Comparison of ENCODE assay signal across 8 cellular contexts in the genomic region with DNA sequence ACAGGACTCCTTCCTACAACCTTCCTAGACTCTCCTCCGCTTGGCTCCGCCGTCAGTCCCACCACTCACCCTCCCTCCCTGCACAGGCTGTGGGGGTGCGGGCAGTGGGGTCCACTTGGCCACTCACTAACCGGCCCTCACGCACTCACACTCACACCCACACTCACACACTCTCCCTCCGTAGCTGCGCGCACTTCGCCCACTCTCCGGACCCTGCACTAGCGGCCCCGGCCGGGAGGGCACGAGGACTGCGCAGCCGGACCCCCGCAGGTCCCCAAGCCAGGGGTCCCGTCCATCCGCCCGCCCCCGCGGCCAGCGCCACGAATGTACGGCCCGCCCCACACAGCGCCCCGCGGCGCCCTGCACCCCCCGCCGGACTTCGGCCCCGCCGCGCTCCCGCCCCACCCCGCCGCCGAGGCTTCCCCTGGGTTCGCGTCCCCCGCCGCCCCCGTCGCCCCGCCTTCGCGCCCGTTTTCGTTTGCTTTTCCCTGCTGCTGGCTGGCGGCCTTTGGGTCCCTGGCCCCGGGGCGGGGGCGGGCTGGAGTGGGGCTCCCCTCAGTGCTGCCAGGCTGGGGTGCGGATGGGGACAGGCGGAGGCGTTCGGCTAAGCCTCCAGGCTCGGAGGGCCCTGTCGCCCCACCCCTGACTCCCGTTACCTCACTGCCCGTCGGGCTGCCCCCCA. TPM values are rescaled to one million over a fixed set of nuclear protein-coding genes. Genes with fewer than 3 reads are reported as not detected.
DNase-seq lines count a peak whose midpoint lies in the region; ATAC-seq and TF ChIP-seq lines count a peak whose summit lies in the region.

No MANE protein-coding gene starts in this region.

- no peak overlapping the region for H3K27ac Mint-ChIP-seq in activated naive CD4-positive, alpha-beta T cell treated with anti-CD3 and anti-CD28 coated beads for 36 hours

- H3K4me3 Mint-ChIP-seq in activated naive CD4-positive, alpha-beta T cell treated with anti-CD3 and anti-CD28 coated beads for 36 hours, result peak overlapping the region; percentile 62

- H3K27me3 Mint-ChIP-seq in activated naive CD4-positive, alpha-beta T cell treated with anti-CD3 and anti-CD28 coated beads for 36 hours (ENCODE audit: low read depth), result peaks cover 17% of the 10 kb centered on the region

- no peaks in the 10 kb centered on the region for H3K9me3 Mint-ChIP-seq in activated naive CD4-positive, alpha-beta T cell treated with anti-CD3 and anti-CD28 coated beads for 36 hours

- no peaks in the 10 kb centered on the region for H3K36me3 Mint-ChIP-seq in activated naive CD4-positive, alpha-beta T cell treated with anti-CD3 and anti-CD28 coated beads for 36 hours (ENCODE audit: low read depth)

- H3K9ac ChIP-seq in subcutaneous abdominal adipose tissue (ENCODE audit: low read length in 5 of 5), result no peak overlapping the region

- H3K4me1 ChIP-seq in cardiac muscle cell (ENCODE audit: low read depth), result peaks cover 14% of the 10 kb centered on the region
- H3K4me1 ChIP-seq in subcutaneous abdominal adipose tissue (ENCODE audit: control insufficient read depth in 5 of 5, insufficient read depth in 5 of 5, low read length in 5 of 5), result peaks cover 0 to 17% (median 11%) of the 10 kb centered on the region in 5 donors

- ATAC-seq in Right ventricle myocardium inferior (no peak), left lobe of liver (peak; percentile 58), GM18909 (IDR thresholded peaks at IDR 0.05; ENCODE audit: poor library complexity, unreplicated experiment) (no peak)

- peaks cover 30% of the 10 kb centered on the region for H3K27me3 ChIP-seq in cardiac muscle cell
- H3K27me3 ChIP-seq in subcutaneous abdominal adipose tissue (ENCODE audit: control insufficient read depth in 5 of 5, insufficient read depth in 4 of 5, low read length in 5 of 5), result peaks cover 9 to 40% (median 32%) of the 10 kb centered on the region in 5 donors

- H3K9me3 ChIP-seq in cardiac muscle cell (ENCODE audit: low read depth) (no peaks in the 10 kb centered on the region), subcutaneous abdominal adipose tissue (ENCODE audit: control insufficient read depth in 5 of 5, low read length in 5 of 5) (no peaks in the 10 kb centered on the region)

- H3K27ac ChIP-seq in cardiac muscle cell (no peak overlapping the region), subcutaneous abdominal adipose tissue (ENCODE audit: low read depth, low read length) (no peak overlapping the region)

- peaks cover 6% of the 10 kb centered on the region for H3K4me1 Mint-ChIP-seq in activated naive CD4-positive, alpha-beta T cell treated with anti-CD3 and anti-CD28 coated beads for 36 hours (ENCODE audit: low read depth)

- peak overlapping the region; percentile 22 for H3K4me3 ChIP-seq in cardiac muscle cell
- H3K4me3 ChIP-seq in subcutaneous abdominal adipose tissue (ENCODE audit: low read depth in 1 of 5, low read length in 5 of 5), result peak overlapping the region in 3 of 5 donors; percentile 15 to 49 (median 34)

- CTCF ChIA-PET in activated naive CD4-positive, alpha-beta T cell treated with anti-CD3 and anti-CD28 coated beads for 36 hours (lab: Charles Lee), result no interaction called here

- no peak for TF ChIP-seq CTCF in cardiac muscle cell (IDR thresholded peaks at IDR 0.05; ENCODE audit: low read depth, low read length)

- H3K36me3 ChIP-seq in cardiac muscle cell (no peaks in the 10 kb centered on the region), subcutaneous abdominal adipose tissue (ENCODE audit: control insufficient read depth in 5 of 5, insufficient read depth in 5 of 5, low read length in 5 of 5) (no peaks in the 10 kb centered on the region)

- intact Hi-C loops in Right ventricle myocardium inferior (cut with DNase I), result no loop called here
- intact Hi-C loops in activated naive CD4-positive, alpha-beta T cell treated with anti-CD3 and anti-CD28 coated beads for 36 hours (cut with micrococcal nuclease), result no loop called here

- DNase-seq in cardiac muscle cell (ENCODE audit: low read depth in 1 of 2, low spot score in 1 of 2) (no peak), Right ventricle myocardium inferior (ENCODE audit: missing footprints) (no peak), left lobe of liver (ENCODE audit: low spot score) (peak; percentile 95), occipital lobe (lab: John Stamatoyannopoulos, UW) (no peak), inferior parietal cortex (ENCODE audit: extremely low spot score) (no peak)
- peak; percentile 43 for DNase-seq in activated naive CD4-positive, alpha-beta T cell treated with anti-CD3 and anti-CD28 coated beads for 36 hours

RNA-seq across cellular contexts. Expression of a gene that starts 23.0 kb away (rescaled TPM):
- total RNA-seq in cardiac muscle cell (not detected in 2 replicates), Right ventricle myocardium inferior (not detected), left lobe of liver (269 TPM), occipital lobe (0.31 TPM)
- 0.51 TPM in 1 of 2 replicates, not detected in the other for polyA plus RNA-seq in cardiac muscle cell
- not detected for total RNA-seq in activated naive CD4-positive, alpha-beta T cell treated with anti-CD3 and anti-CD28 coated beads for 36 hours

RNA-seq across cellular contexts. Expression of a gene that starts 31.8 kb away (rescaled TPM):
- 0.60 and 1.0 TPM in 2 replicates for total RNA-seq in cardiac muscle cell
- 0.15 and 0.17 TPM in 2 replicates for polyA plus RNA-seq in cardiac muscle cell
- total RNA-seq in Right ventricle myocardium inferior, result 0.19 TPM
- under 1 TPM in 1 of 2 experiments, not detected in 1; 0.02 TPM for total RNA-seq in activated naive CD4-positive, alpha-beta T cell treated with anti-CD3 and anti-CD28 coated beads for 36 hours
- total RNA-seq in left lobe of liver, result 2.0 TPM
- total RNA-seq in occipital lobe, result 13.1 TPM

RNA-seq across cellular contexts. Expression of a gene that starts 33.6 kb away (rescaled TPM):
- total RNA-seq in cardiac muscle cell, result 1.4 and 5.2 TPM in 2 replicates
- polyA plus RNA-seq in cardiac muscle cell, result 3.6 and 3.8 TPM in 2 replicates
- 7.1 TPM for total RNA-seq in Right ventricle myocardium inferior
- 1 to 10 TPM; 2.9 to 3.1 TPM for total RNA-seq in activated naive CD4-positive, alpha-beta T cell treated with anti-CD3 and anti-CD28 coated beads for 36 hours
- total RNA-seq in left lobe of liver, result 8.4 TPM
- total RNA-seq in occipital lobe, result 3.9 TPM

RNA-seq across cellular contexts. Expression of a gene that starts 45.8 kb away (rescaled TPM):
- total RNA-seq in cardiac muscle cell (111 and 176 TPM in 2 replicates), Right ventricle myocardium inferior (29.9 TPM), left lobe of liver (80.4 TPM), occipital lobe (16.1 TPM)
- polyA plus RNA-seq in cardiac muscle cell, result 138 and 209 TPM in 2 replicates
- total RNA-seq in activated naive CD4-positive, alpha-beta T cell treated with anti-CD3 and anti-CD28 coated beads for 36 hours, result 10 to 100 TPM; 59.7 to 59.8 TPM

Comparison
In these comparisons a context has a peak if more than half of its experiments do, and no peak if none do; other contexts are left out.
1. DNase-seq: peak in activated naive CD4-positive, alpha-beta T cell treated with anti-CD3 and anti-CD28 coated beads for 36 hours (single experiment) and left lobe of liver (single experiment); none in cardiac muscle cell (0 of 2), Right ventricle myocardium inferior (single experiment), occipital lobe (single experiment) and inferior parietal cortex (single experiment).
2. RNA of a gene that starts 23.0 kb away (total RNA-seq): 269 TPM in left lobe of liver (single experiment); 0.31 TPM in occipital lobe (single experiment), not detected in Right ventricle myocardium inferior (single experiment), not detected in cardiac muscle cell and not detected in activated naive CD4-positive, alpha-beta T cell treated with anti-CD3 and anti-CD28 coated beads for 36 hours; every median in the first group is over 100 times any median in the second.